ENCODE assay signal across 2 cellular contexts in the genomic region with DNA sequence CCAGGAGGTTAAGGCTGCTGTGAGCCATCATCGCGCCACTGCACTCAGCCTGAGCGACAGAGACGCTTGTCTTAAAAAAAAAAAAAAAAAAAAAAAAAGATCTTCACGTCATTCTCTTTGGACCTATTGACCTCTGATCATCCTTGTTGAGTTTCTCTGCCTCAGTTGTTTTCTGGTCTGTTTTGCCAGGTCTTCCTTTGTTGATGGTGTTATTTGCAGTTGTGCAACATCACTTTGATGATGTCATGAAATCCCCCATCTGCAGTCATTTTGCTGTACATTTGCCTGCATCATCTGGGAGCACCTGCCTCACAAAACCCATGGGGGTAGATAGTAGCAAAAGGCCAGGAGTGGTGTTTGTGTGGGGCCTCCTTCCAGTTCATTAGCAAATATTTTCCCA.
TF ChIP-seq lines count a peak whose summit lies in the region.

No MANE protein-coding gene starts in this region.

TF ChIP-seq in HepG2, 621 proteins besides CTCF, POLR2A, EP300 and RAD21:
- TF ChIP-seq CEBPB (IDR thresholded peaks at IDR 0.05; ENCODE audit: borderline replicate concordance, low read depth, low read length) (peak; percentile 67; the same call in 1 of the 2 replicates), ATF7 (IDR thresholded peaks at IDR 0.05) (peak; percentile 91), ATF7 (CRISPR knock-in tag; IDR thresholded peaks at IDR 0.05) (no peak), GABPB1 (CRISPR knock-in tag; IDR thresholded peaks at IDR 0.05) (no peak), CREB1 (IDR thresholded peaks at IDR 0.05) (peak; percentile 83), CREB1 (CRISPR knock-in tag; IDR thresholded peaks at IDR 0.05) (no peak)

TF ChIP-seq in WTC11, 78 proteins besides CTCF, POLR2A, EP300 and RAD21:
- TF ChIP-seq ZNF281 (CRISPR knock-in tag; IDR thresholded peaks at IDR 0.05): no peak
- TF ChIP-seq HMGXB4 (CRISPR knock-in tag; IDR thresholded peaks at IDR 0.05): no peak
- TF ChIP-seq TEAD4 (CRISPR knock-in tag; IDR thresholded peaks at IDR 0.05): no peak
- TF ChIP-seq, protein P1, sequence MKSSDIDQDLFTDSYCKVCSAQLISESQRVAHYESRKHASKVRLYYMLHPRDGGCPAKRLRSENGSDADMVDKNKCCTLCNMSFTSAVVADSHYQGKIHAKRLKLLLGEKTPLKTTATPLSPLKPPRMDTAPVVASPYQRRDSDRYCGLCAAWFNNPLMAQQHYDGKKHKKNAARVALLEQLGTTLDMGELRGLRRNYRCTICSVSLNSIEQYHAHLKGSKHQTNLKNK (CRISPR knock-in tag; IDR thresholded peaks at IDR 0.05): no peak
- TF ChIP-seq PRRX2 (CRISPR knock-in tag; IDR thresholded peaks at IDR 0.05): no peak
- TF ChIP-seq SP1 (CRISPR knock-in tag; conservative IDR thresholded peaks at IDR 0.05): no peak
- no peak for TF ChIP-seq RELA (CRISPR knock-in tag; IDR thresholded peaks at IDR 0.05; ENCODE audit: borderline replicate concordance)
- TF ChIP-seq GTF2I (CRISPR knock-in tag; conservative IDR thresholded peaks at IDR 0.05): no peak
- TF ChIP-seq, protein P2, sequence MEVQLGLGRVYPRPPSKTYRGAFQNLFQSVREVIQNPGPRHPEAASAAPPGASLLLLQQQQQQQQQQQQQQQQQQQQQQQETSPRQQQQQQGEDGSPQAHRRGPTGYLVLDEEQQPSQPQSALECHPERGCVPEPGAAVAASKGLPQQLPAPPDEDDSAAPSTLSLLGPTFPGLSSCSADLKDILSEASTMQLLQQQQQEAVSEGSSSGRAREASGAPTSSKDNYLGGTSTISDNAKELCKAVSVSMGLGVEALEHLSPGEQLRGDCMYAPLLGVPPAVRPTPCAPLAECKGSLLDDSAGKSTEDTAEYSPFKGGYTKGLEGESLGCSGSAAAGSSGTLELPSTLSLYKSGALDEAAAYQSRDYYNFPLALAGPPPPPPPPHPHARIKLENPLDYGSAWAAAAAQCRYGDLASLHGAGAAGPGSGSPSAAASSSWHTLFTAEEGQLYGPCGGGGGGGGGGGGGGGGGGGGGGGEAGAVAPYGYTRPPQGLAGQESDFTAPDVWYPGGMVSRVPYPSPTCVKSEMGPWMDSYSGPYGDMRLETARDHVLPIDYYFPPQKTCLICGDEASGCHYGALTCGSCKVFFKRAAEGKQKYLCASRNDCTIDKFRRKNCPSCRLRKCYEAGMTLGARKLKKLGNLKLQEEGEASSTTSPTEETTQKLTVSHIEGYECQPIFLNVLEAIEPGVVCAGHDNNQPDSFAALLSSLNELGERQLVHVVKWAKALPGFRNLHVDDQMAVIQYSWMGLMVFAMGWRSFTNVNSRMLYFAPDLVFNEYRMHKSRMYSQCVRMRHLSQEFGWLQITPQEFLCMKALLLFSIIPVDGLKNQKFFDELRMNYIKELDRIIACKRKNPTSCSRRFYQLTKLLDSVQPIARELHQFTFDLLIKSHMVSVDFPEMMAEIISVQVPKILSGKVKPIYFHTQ (CRISPR knock-in tag; IDR thresholded peaks at IDR 0.05): no peak
- TF ChIP-seq JAZF1 (CRISPR knock-in tag; IDR thresholded peaks at IDR 0.05): no peak
- TF ChIP-seq ZNF423 (CRISPR knock-in tag; IDR thresholded peaks at IDR 0.05): no peak
- TF ChIP-seq, protein P3, sequence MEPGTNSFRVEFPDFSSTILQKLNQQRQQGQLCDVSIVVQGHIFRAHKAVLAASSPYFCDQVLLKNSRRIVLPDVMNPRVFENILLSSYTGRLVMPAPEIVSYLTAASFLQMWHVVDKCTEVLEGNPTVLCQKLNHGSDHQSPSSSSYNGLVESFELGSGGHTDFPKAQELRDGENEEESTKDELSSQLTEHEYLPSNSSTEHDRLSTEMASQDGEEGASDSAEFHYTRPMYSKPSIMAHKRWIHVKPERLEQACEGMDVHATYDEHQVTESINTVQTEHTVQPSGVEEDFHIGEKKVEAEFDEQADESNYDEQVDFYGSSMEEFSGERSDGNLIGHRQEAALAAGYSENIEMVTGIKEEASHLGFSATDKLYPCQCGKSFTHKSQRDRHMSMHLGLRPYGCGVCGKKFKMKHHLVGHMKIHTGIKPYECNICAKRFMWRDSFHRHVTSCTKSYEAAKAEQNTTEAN (CRISPR knock-in tag; IDR thresholded peaks at IDR 0.05): no peak
- TF ChIP-seq MYBL2 (CRISPR knock-in tag; IDR thresholded peaks at IDR 0.05): no peak
TF ChIP-seq in WTC11: peak in this region for 0.
